ENCODE assay signal across 25 cellular contexts in the genomic region with DNA sequence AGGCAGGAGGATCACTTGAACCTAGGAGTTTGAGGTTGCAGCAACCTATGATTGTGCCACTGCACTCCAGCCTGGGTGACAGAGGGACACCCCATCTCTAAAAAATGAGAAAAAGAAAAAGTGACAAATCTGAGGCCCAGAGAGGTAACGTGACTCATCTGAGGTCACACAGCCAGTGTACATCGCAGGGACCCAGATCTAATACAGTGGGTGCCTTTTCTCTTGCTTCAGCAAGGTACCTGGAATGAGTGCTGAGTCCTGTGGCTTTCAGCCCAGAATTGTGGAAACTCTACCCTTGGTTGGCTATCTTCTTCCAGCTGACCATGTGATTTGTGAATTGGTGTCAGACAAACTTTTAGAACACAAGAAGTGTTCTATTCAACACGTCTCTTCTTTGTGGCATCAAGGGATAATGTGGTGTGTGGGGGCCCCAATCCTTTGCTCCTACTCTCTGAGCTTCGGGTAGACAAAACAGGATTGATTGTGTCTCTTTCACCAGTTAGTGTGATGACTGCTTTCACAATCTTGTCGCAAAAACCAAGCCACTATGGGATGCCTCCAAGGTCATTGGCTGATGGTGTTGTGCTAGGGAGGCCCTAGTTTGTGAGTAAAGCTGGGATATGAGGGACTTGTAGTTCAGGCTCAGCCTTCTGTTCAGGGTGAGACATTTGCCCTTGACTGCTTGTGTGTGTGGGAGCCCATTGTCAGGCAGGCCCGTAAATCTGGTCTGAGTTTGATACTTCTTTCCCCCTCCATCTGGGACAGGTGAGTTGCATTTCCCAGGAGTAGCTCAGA.
A peak's percentile ranks its signal among the peaks of the same experiment; 100 is the strongest.
DNase-seq lines count a peak whose midpoint lies in the region; ATAC-seq lines count a peak whose summit lies in the region.
"Had no signal": no experiment of that assay in that cellular context is flagged by ENCODE, and none has a peak within 500 bp of the region (broad histone marks: within the 10 kb centered on the region; RNA-seq: fewer than 3 reads in every experiment).

No MANE protein-coding gene starts in this region.

- H3K27ac ChIP-seq in Karpas-422 (ENCODE audit: low read length) (peak overlapping the region; percentile 72), skeletal muscle tissue (ENCODE audit: low read depth, low read length) (peak overlapping the region; percentile 39)
- H3K27ac ChIP-seq: BLaER1 treated with 17β-estradiol and CSF1 and Interleukin-3, amounts not matched to agents 10 nM and 100 nM; left lung; neutrophil; PC-9; prostate gland; suprapubic skin; upper lobe of left lung had no signal

- no peak overlapping the region for H3K4me2 ChIP-seq in Karpas-422 (ENCODE audit: low read depth, low read length, poor library complexity, severe bottlenecking)
- H3K4me2 ChIP-seq: BLaER1 treated with 17β-estradiol and CSF1 and Interleukin-3, amounts not matched to agents 10 nM and 100 nM; PC-9; SK-N-SH had no signal

- no peaks in the 10 kb centered on the region for H3K9me2 ChIP-seq in Karpas-422 (replicated peaks; ENCODE audit: insufficient read depth, low read length)
- H3K9me2 ChIP-seq: SK-N-SH had no signal

- H3K9ac ChIP-seq in Karpas-422 (ENCODE audit: low read length) (no peak overlapping the region), skeletal muscle tissue (ENCODE audit: low read depth in 1 of 3, low read length in 3 of 3) (peak overlapping the region in 1 of 3 donors; percentile 14)
- H3K9ac ChIP-seq: BLaER1 treated with 17β-estradiol and CSF1 and Interleukin-3, amounts not matched to agents 10 nM and 100 nM; SK-N-SH had no signal

- H3K27ac Mint-ChIP-seq in activated naive CD4-positive, alpha-beta T cell treated with anti-CD3 and anti-CD28 coated beads, Interleukin-2, amount 50 U/mL, for 72 hours: no peak overlapping the region
- H3K27ac Mint-ChIP-seq in activated T-helper 2 cell treated with anti-CD3 and anti-CD28 coated beads, Interferon-gamma antibody, Interleukin-2, Interleukin-4, amounts not matched to agents 10 μg/mL and 5 μg/mL and 100 μg/mL, durations not matched to agents 14 hours and 24 hours and 36 hours: peak overlapping the region; percentile 10
- H3K27ac Mint-ChIP-seq: activated B cell treated with CpG ODN at 0.5 μM for 24 hours; dendritic cell treated with granulocyte-macrophage colony-stimulating factor and Interleukin-4, amounts not matched to agents 40 ng/mL and 50 ng/mL, for 4 days; H9 had no signal

- no peak overlapping the region for H2AFZ ChIP-seq in Karpas-422 (ENCODE audit: low read length)
- H2AFZ ChIP-seq: PC-9 had no signal

- DNase-seq in activated naive CD4-positive, alpha-beta T cell treated with anti-CD3 and anti-CD28 coated beads, Interleukin-2, amount 50 U/mL, for 72 hours (ENCODE audit: low spot score in 2 of 2): no peak
- no peak for DNase-seq in activated naive CD4-positive, alpha-beta T cell (lab: John Stamatoyannopoulos, UW)
- no peak for DNase-seq in Karpas-422
- DNase-seq in activated T-helper 2 cell treated with anti-CD3 and anti-CD28 coated beads, Interferon-gamma antibody, Interleukin-2, Interleukin-4, amounts not matched to agents 10 μg/mL and 5 μg/mL and 100 μg/mL, durations not matched to agents 14 hours and 24 hours and 36 hours (ENCODE audit: low spot score): no peak
- DNase-seq in DMS79 (lab: John Stamatoyannopoulos, UW): no peak
- DNase-seq: activated B cell treated with CpG ODN at 0.5 μM for 24 hours; DMS153; H9; left lung; mesendoderm; MV-4-11; NCI-H146; NCI-H226; NCI-H69; PC-9; SK-N-SH; stimulated activated naive B cell treated with anti-CD40 and anti-IgM and Interleukin-4, amounts not matched to agents 10 μg/mL and 1 μg/mL and 100 μg/mL, for 72 hours; upper lobe of left lung had no signal

- H3K9me3 Mint-ChIP-seq in activated naive CD4-positive, alpha-beta T cell treated with anti-CD3 and anti-CD28 coated beads, Interleukin-2, amount 50 U/mL, for 72 hours: peaks cover 0 to 5% of the 10 kb centered on the region in 2 donors
- H3K9me3 Mint-ChIP-seq in activated T-helper 2 cell treated with anti-CD3 and anti-CD28 coated beads, Interferon-gamma antibody, Interleukin-2, Interleukin-4, amounts not matched to agents 10 μg/mL and 5 μg/mL and 100 μg/mL, durations not matched to agents 14 hours and 24 hours and 36 hours: no peaks in the 10 kb centered on the region
- H3K9me3 Mint-ChIP-seq: activated B cell treated with CpG ODN at 0.5 μM for 24 hours; dendritic cell treated with granulocyte-macrophage colony-stimulating factor and Interleukin-4, amounts not matched to agents 40 ng/mL and 50 ng/mL, for 4 days; H9; stimulated activated naive B cell treated with anti-CD40 and anti-IgM and Interleukin-4, amounts not matched to agents 10 μg/mL and 1 μg/mL and 100 μg/mL, for 72 hours had no signal

- H3K9me3 ChIP-seq in Karpas-422 (ENCODE audit: low read length) (no peaks in the 10 kb centered on the region), skeletal muscle tissue (ENCODE audit: control insufficient read depth in 3 of 3, low read length in 3 of 3) (no peaks in the 10 kb centered on the region)
- H3K9me3 ChIP-seq: BLaER1 treated with 17β-estradiol and CSF1 and Interleukin-3, amounts not matched to agents 10 nM and 100 nM; left lung; neutrophil; prostate gland; SK-N-SH; suprapubic skin; upper lobe of left lung had no signal

- peaks cover 4% of the 10 kb centered on the region; the same call in 1 of the 2 replicates for H4K20me1 ChIP-seq in Karpas-422 (ENCODE audit: insufficient read depth, low read depth, low read length)

- peaks cover 98% of the 10 kb centered on the region for H3K79me2 ChIP-seq in Karpas-422 (ENCODE audit: low read length)

- peak; percentile 41 to 89 for ATAC-seq in activated naive CD4-positive, alpha-beta T cell treated with anti-CD3 and anti-CD28 coated beads, Interleukin-2, amount 50 U/mL, for 72 hours
- ATAC-seq in GM21528 (IDR thresholded peaks at IDR 0.05; ENCODE audit: low FRiP score, unreplicated experiment): no peak
- ATAC-seq: left lung; stimulated activated naive B cell treated with anti-CD40 and anti-IgM and Interleukin-4, amounts not matched to agents 10 μg/mL and 1 μg/mL and 100 μg/mL, for 72 hours had no signal

- no peaks in the 10 kb centered on the region for H3K27me3 Mint-ChIP-seq in activated T-helper 2 cell treated with anti-CD3 and anti-CD28 coated beads, Interferon-gamma antibody, Interleukin-2, Interleukin-4, amounts not matched to agents 10 μg/mL and 5 μg/mL and 100 μg/mL, durations not matched to agents 14 hours and 24 hours and 36 hours (ENCODE audit: low read depth)
- H3K27me3 Mint-ChIP-seq: activated B cell treated with CpG ODN at 0.5 μM for 24 hours; dendritic cell treated with granulocyte-macrophage colony-stimulating factor and Interleukin-4, amounts not matched to agents 40 ng/mL and 50 ng/mL, for 4 days; stimulated activated naive B cell treated with anti-CD40 and anti-IgM and Interleukin-4, amounts not matched to agents 10 μg/mL and 1 μg/mL and 100 μg/mL, for 72 hours had no signal

- H3K36me3 Mint-ChIP-seq in activated naive CD4-positive, alpha-beta T cell treated with anti-CD3 and anti-CD28 coated beads, Interleukin-2, amount 50 U/mL, for 72 hours: peaks cover 0 to 5% of the 10 kb centered on the region in 2 donors
- peaks cover 50% of the 10 kb centered on the region for H3K36me3 Mint-ChIP-seq in activated T-helper 2 cell treated with anti-CD3 and anti-CD28 coated beads, Interferon-gamma antibody, Interleukin-2, Interleukin-4, amounts not matched to agents 10 μg/mL and 5 μg/mL and 100 μg/mL, durations not matched to agents 14 hours and 24 hours and 36 hours (ENCODE audit: low read depth)

- H3K27me3 ChIP-seq in Karpas-422 (ENCODE audit: low read length): no peaks in the 10 kb centered on the region
- no peaks in the 10 kb centered on the region for H3K27me3 ChIP-seq in skeletal muscle tissue (ENCODE audit: control insufficient read depth in 3 of 3, insufficient read depth in 3 of 3, low read length in 3 of 3)
- H3K27me3 ChIP-seq: left lung, neutrophil, suprapubic skin, upper lobe of left lung had no signal

- no peak overlapping the region for H3K4me3 ChIP-seq in Karpas-422 (ENCODE audit: low read length)
- peak overlapping the region in 1 of 3 donors; percentile 13 for H3K4me3 ChIP-seq in skeletal muscle tissue (ENCODE audit: low read length in 3 of 3)
- H3K4me3 ChIP-seq: BLaER1 treated with 17β-estradiol and CSF1 and Interleukin-3, amounts not matched to agents 10 nM and 100 nM; left lung; PC-9; prostate gland; suprapubic skin; upper lobe of left lung had no signal

- no peaks in the 10 kb centered on the region; the same call in 1 of the 2 replicates for H3K36me3 ChIP-seq in Karpas-422 (ENCODE audit: insufficient read depth, low read length)
- H3K36me3 ChIP-seq in skeletal muscle tissue (ENCODE audit: control insufficient read depth in 3 of 3, insufficient read depth in 3 of 3, low read length in 3 of 3): no peaks in the 10 kb centered on the region
- H3K36me3 ChIP-seq: left lung, neutrophil, prostate gland, suprapubic skin, upper lobe of left lung had no signal

- intact Hi-C loops in activated T-helper 2 cell treated with anti-CD3 and anti-CD28 coated beads, Interferon-gamma antibody, Interleukin-2, Interleukin-4, amounts not matched to agents 10 μg/mL and 5 μg/mL and 100 μg/mL, durations not matched to agents 14 hours and 24 hours and 36 hours (cut with micrococcal nuclease): no loop called here

- H3K4me1 Mint-ChIP-seq in activated T-helper 2 cell treated with anti-CD3 and anti-CD28 coated beads, Interferon-gamma antibody, Interleukin-2, Interleukin-4, amounts not matched to agents 10 μg/mL and 5 μg/mL and 100 μg/mL, durations not matched to agents 14 hours and 24 hours and 36 hours (ENCODE audit: low read depth): peaks cover 40% of the 10 kb centered on the region
- H3K4me1 Mint-ChIP-seq: activated B cell treated with CpG ODN at 0.5 μM for 24 hours had no signal

- H3K4me3 Mint-ChIP-seq in activated T-helper 2 cell treated with anti-CD3 and anti-CD28 coated beads, Interferon-gamma antibody, Interleukin-2, Interleukin-4, amounts not matched to agents 10 μg/mL and 5 μg/mL and 100 μg/mL, durations not matched to agents 14 hours and 24 hours and 36 hours (ENCODE audit: low read depth): no peak overlapping the region
- H3K4me3 Mint-ChIP-seq: activated B cell treated with CpG ODN at 0.5 μM for 24 hours; dendritic cell treated with granulocyte-macrophage colony-stimulating factor and Interleukin-4, amounts not matched to agents 40 ng/mL and 50 ng/mL, for 4 days; H9; stimulated activated naive B cell treated with anti-CD40 and anti-IgM and Interleukin-4, amounts not matched to agents 10 μg/mL and 1 μg/mL and 100 μg/mL, for 72 hours had no signal

- H3K4me1 ChIP-seq in Karpas-422 (ENCODE audit: low read length): peaks cover 39% of the 10 kb centered on the region
- peaks cover 40 to 72% (median 70%) of the 10 kb centered on the region in 3 donors for H3K4me1 ChIP-seq in skeletal muscle tissue (ENCODE audit: control insufficient read depth in 3 of 3, insufficient read depth in 3 of 3, low read length in 3 of 3)
- H3K4me1 ChIP-seq: left lung, prostate gland, suprapubic skin, upper lobe of left lung had no signal
